Comparison of ENCODE assay signal across 15 cellular contexts in the genomic region with DNA sequence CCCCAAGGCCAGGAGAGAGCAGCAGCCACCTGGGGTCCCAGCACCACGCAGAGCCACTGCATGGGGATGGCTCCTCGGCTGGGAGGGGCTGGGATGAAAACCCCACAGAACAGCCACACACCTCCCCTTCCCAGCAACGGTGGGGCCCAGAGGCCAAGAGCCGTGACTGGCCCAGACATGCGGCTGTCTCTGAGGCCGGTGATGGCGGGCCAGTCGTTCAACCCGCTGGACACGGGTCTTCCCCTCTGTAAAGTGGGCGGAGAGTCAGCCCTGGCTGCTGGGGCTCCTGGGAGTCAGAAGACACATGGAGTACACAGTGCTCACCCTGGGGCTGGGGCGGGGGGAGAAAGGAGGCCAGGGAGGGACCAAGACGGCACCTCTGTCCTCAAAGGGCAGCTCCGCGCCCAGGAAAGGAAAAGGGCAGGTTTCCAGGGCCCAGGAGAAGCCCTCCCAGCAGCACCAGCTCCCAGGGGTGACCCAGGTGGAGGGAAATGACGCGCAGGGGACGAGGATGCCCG. TPM values are rescaled to one million over a fixed set of nuclear protein-coding genes. Genes with fewer than 3 reads are reported as not detected.
DNase-seq lines count a peak whose midpoint lies in the region; ATAC-seq, FAIRE-seq and TF ChIP-seq lines count a peak whose summit lies in the region.
"Had no signal": no experiment of that assay in that cellular context is flagged by ENCODE, and none has a peak within 500 bp of the region (broad histone marks: within the 10 kb centered on the region; RNA-seq: fewer than 3 reads in every experiment).

No MANE protein-coding gene starts in this region.

- H2BK20ac ChIP-seq in IMR-90 (ENCODE audit: low read depth, low read length): no peak overlapping the region

- no peak for TF ChIP-seq RAD21 in IMR-90 (IDR thresholded peaks at IDR 0.05; ENCODE audit: low read length)

- no peak overlapping the region for H2BK12ac ChIP-seq in neuronal stem cell (ENCODE audit: low read length)

- peaks cover 5% of the 10 kb centered on the region; the same call in 1 of the 2 replicates for H3K27me3 ChIP-seq in IMR-90 (ENCODE audit: control insufficient read depth, insufficient read depth, low read length)
- peaks cover 0 to 14% (median 6%) of the 10 kb centered on the region in 3 experiments for H3K27me3 ChIP-seq in neuronal stem cell (ENCODE audit: control insufficient read depth in 3 of 3, insufficient read depth in 3 of 3, low read depth in 1 of 3, low read length in 3 of 3)

- H3K4me2 ChIP-seq in IMR-90 (ENCODE audit: low read depth, low read length) (no peak overlapping the region), neuronal stem cell (ENCODE audit: insufficient read depth, low read length, poor library complexity, severe bottlenecking) (no peak overlapping the region)

- no peak for FAIRE-seq in GM12891 (lab: Jason Lieb, UNC)

- peak overlapping the region; percentile 42 for H2AK9ac ChIP-seq in IMR-90 (replicated peaks; ENCODE audit: low read depth, low read length, poor library complexity)

- H4K20me1 ChIP-seq in IMR-90 (ENCODE audit: insufficient read depth, low read length): no peaks in the 10 kb centered on the region

- intact Hi-C loops in activated naive CD4-positive, alpha-beta T cell treated with anti-CD3 and anti-CD28 coated beads for 36 hours (cut with micrococcal nuclease): no loop called here
- intact Hi-C loops in IMR-90 (cut with micrococcal nuclease): no loop called here
- intact Hi-C loops in activated B cell treated with CpG ODN at 0.5 μM for 24 hours (cut with micrococcal nuclease): no loop called here

- H3K9ac ChIP-seq in IMR-90 (ENCODE audit: low read depth, low read length) (no peak overlapping the region), neuronal stem cell (ENCODE audit: low read depth, low read length, poor library complexity) (no peak overlapping the region)

- peak overlapping the region; percentile 67 for H2AFZ ChIP-seq in IMR-90 (replicated peaks; ENCODE audit: low read length, poor library complexity)
- peak overlapping the region; percentile 20 for H2AFZ ChIP-seq in neuronal stem cell (ENCODE audit: low read length)

- H3K4me3 ChIP-seq in IMR-90 (ENCODE audit: insufficient read depth, low read depth, low read length): no peak overlapping the region
- no peak overlapping the region for H3K4me3 ChIP-seq in neuronal stem cell (ENCODE audit: low read length in 2 of 2)
- H3K4me3 ChIP-seq: left lung had no signal

- peak; percentile 9 for ATAC-seq in IMR-90 (ENCODE audit: low read depth)
- ATAC-seq in activated B cell treated with CpG ODN at 0.5 μM for 24 hours (ENCODE audit: low read depth): peak; percentile 12
- ATAC-seq: esophagus mucosa, HCT116, left lung had no signal

- H3K27me3 Mint-ChIP-seq in activated naive CD4-positive, alpha-beta T cell treated with anti-CD3 and anti-CD28 coated beads, Interleukin-2, amount 10 ng/mL, durations not matched to agents 7 days and 5 days: peaks cover 6% of the 10 kb centered on the region
- H3K27me3 Mint-ChIP-seq in activated naive CD4-positive, alpha-beta T cell treated with anti-CD3 and anti-CD28 coated beads for 36 hours (ENCODE audit: low read depth): peaks cover 4% of the 10 kb centered on the region
- H3K27me3 Mint-ChIP-seq in activated B cell treated with CpG ODN at 0.5 μM for 24 hours (peaks cover 3% of the 10 kb centered on the region), immature natural killer cell (ENCODE audit: low read depth in 3 of 3) (peaks cover 0 to 2% (median 1%) of the 10 kb centered on the region in 3 donors)
- H3K27me3 Mint-ChIP-seq: stimulated activated naive CD8-positive, alpha-beta T cell treated with anti-CD3 and anti-CD28 coated beads, Interleukin-15, Interleukin-2, amounts not matched to agents 100 ng/mL and 50 ng/mL, for 24 hours had no signal

- no peak overlapping the region for H4K5ac ChIP-seq in IMR-90 (ENCODE audit: low read depth, low read length)

- H3K18ac ChIP-seq in IMR-90 (ENCODE audit: low read depth, low read length) (no peak overlapping the region), neuronal stem cell (ENCODE audit: low read length) (peak overlapping the region; percentile 71)

- H3K9me3 ChIP-seq in IMR-90 (ENCODE audit: control insufficient read depth, insufficient read depth, low read length) (no peaks in the 10 kb centered on the region), neuronal stem cell (replicated peaks in 1 of 2; ENCODE audit: control insufficient read depth in 2 of 2, insufficient read depth in 1 of 2, low read depth in 1 of 2, low read length in 2 of 2) (peaks cover 0 to 14% of the 10 kb centered on the region in 2 donors)
- H3K9me3 ChIP-seq: left lung had no signal

- H3K36me3 Mint-ChIP-seq in activated naive CD4-positive, alpha-beta T cell treated with anti-CD3 and anti-CD28 coated beads, Interleukin-2, amount 10 ng/mL, durations not matched to agents 7 days and 5 days: no peaks in the 10 kb centered on the region
- no peaks in the 10 kb centered on the region for H3K36me3 Mint-ChIP-seq in activated naive CD4-positive, alpha-beta T cell treated with anti-CD3 and anti-CD28 coated beads for 36 hours (ENCODE audit: low read depth)
- H3K36me3 Mint-ChIP-seq in activated B cell treated with CpG ODN at 0.5 μM for 24 hours (ENCODE audit: low read depth): no peaks in the 10 kb centered on the region
- H3K36me3 Mint-ChIP-seq in immature natural killer cell: no peaks in the 10 kb centered on the region

- H3K9me1 ChIP-seq in IMR-90 (ENCODE audit: insufficient read depth, low read length): peaks cover 11% of the 10 kb centered on the region

- H3K4me1 ChIP-seq in IMR-90 (ENCODE audit: control insufficient read depth, insufficient read depth, low read length): no peaks in the 10 kb centered on the region
- peaks cover 5 to 8% of the 10 kb centered on the region in 2 donors for H3K4me1 ChIP-seq in neuronal stem cell (ENCODE audit: control insufficient read depth in 2 of 2, insufficient read depth in 1 of 2, low read depth in 1 of 2, low read length in 2 of 2)
- H3K4me1 ChIP-seq: left lung had no signal

- no peak overlapping the region for H3K4ac ChIP-seq in IMR-90 (ENCODE audit: low read depth, low read length)
- no peak overlapping the region for H3K4ac ChIP-seq in neuronal stem cell (ENCODE audit: low read length)

- TF ChIP-seq CTCF in IMR-90 (conservative IDR thresholded peaks at IDR 0.05; ENCODE audit: low read depth, low read length) (no peak), activated B cell treated with CpG ODN at 0.5 μM for 24 hours (IDR thresholded peaks at IDR 0.05) (no peak)

- no peak overlapping the region for H3K27ac Mint-ChIP-seq in activated naive CD4-positive, alpha-beta T cell treated with anti-CD3 and anti-CD28 coated beads, Interleukin-2, amount 10 ng/mL, durations not matched to agents 7 days and 5 days
- H3K27ac Mint-ChIP-seq in activated naive CD4-positive, alpha-beta T cell treated with anti-CD3 and anti-CD28 coated beads for 36 hours: no peak overlapping the region
- H3K27ac Mint-ChIP-seq in activated B cell treated with CpG ODN at 0.5 μM for 24 hours: no peak overlapping the region
- peak overlapping the region in 1 of 6 donors; percentile 42 for H3K27ac Mint-ChIP-seq in immature natural killer cell
- H3K27ac Mint-ChIP-seq: stimulated activated naive CD8-positive, alpha-beta T cell treated with anti-CD3 and anti-CD28 coated beads, Interleukin-15, Interleukin-2, amounts not matched to agents 100 ng/mL and 50 ng/mL, for 24 hours had no signal

- H4K91ac ChIP-seq in IMR-90 (ENCODE audit: insufficient read depth, low read depth, low read length) (no peak overlapping the region), neuronal stem cell (ENCODE audit: low read depth, low read length, poor library complexity) (peak overlapping the region; percentile 64)

- no peak overlapping the region for H4K8ac ChIP-seq in IMR-90 (ENCODE audit: low read depth in 2 of 2, low read length in 2 of 2)
- H4K8ac ChIP-seq in neuronal stem cell (ENCODE audit: low read depth, low read length): no peak overlapping the region

- H3K79me1 ChIP-seq in IMR-90 (ENCODE audit: low read depth in 1 of 2, low read length in 2 of 2) (no peaks in the 10 kb centered on the region), neuronal stem cell (ENCODE audit: low read depth, low read length) (no peaks in the 10 kb centered on the region)

- H3K4me3 Mint-ChIP-seq in activated naive CD4-positive, alpha-beta T cell treated with anti-CD3 and anti-CD28 coated beads, Interleukin-2, amount 10 ng/mL, durations not matched to agents 7 days and 5 days: no peak overlapping the region
- H3K4me3 Mint-ChIP-seq in activated naive CD4-positive, alpha-beta T cell treated with anti-CD3 and anti-CD28 coated beads for 36 hours: no peak overlapping the region
- H3K4me3 Mint-ChIP-seq in activated B cell treated with CpG ODN at 0.5 μM for 24 hours (peak overlapping the region; percentile 42), immature natural killer cell (no peak overlapping the region)
- H3K4me3 Mint-ChIP-seq: stimulated activated naive CD8-positive, alpha-beta T cell treated with anti-CD3 and anti-CD28 coated beads, Interleukin-15, Interleukin-2, amounts not matched to agents 100 ng/mL and 50 ng/mL, for 24 hours had no signal

- peak; percentile 34 for DNase-seq in activated naive CD4-positive, alpha-beta T cell treated with anti-CD3 and anti-CD28 coated beads, Interleukin-2, amount 10 ng/mL, durations not matched to agents 7 days and 5 days
- no peak for DNase-seq in activated naive CD4-positive, alpha-beta T cell treated with anti-CD3 and anti-CD28 coated beads for 36 hours
- DNase-seq in IMR-90 (no peak), activated B cell treated with CpG ODN at 0.5 μM for 24 hours (no peak), neuronal stem cell (ENCODE audit: low spot score) (no peak), epidermal melanocyte (ENCODE audit: insufficient read length, low spot score) (no peak), immature natural killer cell (no peak), GM12891 (ENCODE audit: insufficient read length, low spot score) (no peak)
- DNase-seq: AML-193, NCI-H446 had no signal

- TF ChIP-seq POLR2A in IMR-90 (IDR thresholded peaks at IDR 0.05; ENCODE audit: low read depth, low read length) (no peak), GM12891 (IDR thresholded peaks at IDR 0.05; ENCODE audit: low read depth, low read length) (no peak)

- no peaks in the 10 kb centered on the region for H3K4me1 Mint-ChIP-seq in activated naive CD4-positive, alpha-beta T cell treated with anti-CD3 and anti-CD28 coated beads, Interleukin-2, amount 10 ng/mL, durations not matched to agents 7 days and 5 days
- no peaks in the 10 kb centered on the region for H3K4me1 Mint-ChIP-seq in activated naive CD4-positive, alpha-beta T cell treated with anti-CD3 and anti-CD28 coated beads for 36 hours (ENCODE audit: low read depth)
- H3K4me1 Mint-ChIP-seq in activated B cell treated with CpG ODN at 0.5 μM for 24 hours (peaks cover 7% of the 10 kb centered on the region), immature natural killer cell (peaks cover 0 to 4% of the 10 kb centered on the region in 2 donors)

- in situ Hi-C loops in IMR-90 (cut with MboI; ENCODE audit: low sequenced_read_pairs): no loop called here

- no peak overlapping the region for H3K23ac ChIP-seq in IMR-90 (ENCODE audit: low read depth, low read length)
- H3K23ac ChIP-seq in neuronal stem cell (ENCODE audit: low read depth, low read length, poor library complexity): peak overlapping the region; percentile 37

- CTCF ChIA-PET in activated naive CD4-positive, alpha-beta T cell treated with anti-CD3 and anti-CD28 coated beads, Interleukin-2, amount 10 ng/mL, durations not matched to agents 7 days and 5 days (lab: Charles Lee): no interaction called here
- CTCF ChIA-PET in activated naive CD4-positive, alpha-beta T cell treated with anti-CD3 and anti-CD28 coated beads for 36 hours (lab: Charles Lee): no interaction called here
- CTCF ChIA-PET in IMR-90 (lab: Yijun Ruan, JAX): no interaction called here
- CTCF ChIA-PET in activated B cell treated with CpG ODN at 0.5 μM for 24 hours (lab: Charles Lee): no interaction called here

- H2BK5ac ChIP-seq in IMR-90 (ENCODE audit: low read depth, low read length, poor library complexity, severe bottlenecking) (peak overlapping the region; percentile 79), neuronal stem cell (ENCODE audit: low read length) (peak overlapping the region; percentile 88)

- WGBS in IMR-90 (ENCODE audit: extremely low coverage in 2 of 2, insufficient read length in 1 of 2), 2 experiments: 23% methylated on average over 4 of the region's 19 CpGs; no CpG with 5 or more reads in 1 of the 2 experiments
- no CpG with 5 or more reads among the region's 19 CpGs for WGBS in neuronal stem cell (ENCODE audit: extremely low coverage in 2 of 2, insufficient read length in 2 of 2, insufficient replicate concordance in 1 of 2), 2 donors

- H2BK120ac ChIP-seq in IMR-90 (ENCODE audit: low read depth, low read length) (no peak overlapping the region), neuronal stem cell (ENCODE audit: low read depth, low read length) (no peak overlapping the region)

- H3K27ac ChIP-seq in IMR-90 (ENCODE audit: insufficient read depth, low read length): no peak overlapping the region
- H3K27ac ChIP-seq in neuronal stem cell (replicated peaks; ENCODE audit: low read length): no peak overlapping the region
- H3K27ac ChIP-seq: left lung had no signal

- POLR2A ChIA-PET in IMR-90 (lab: Charles Lee; ENCODE audit: unreplicated experiment) (no interaction called here), activated B cell treated with CpG ODN at 0.5 μM for 24 hours (lab: Charles Lee) (no interaction called here)

- no peak overlapping the region for H3K56ac ChIP-seq in IMR-90 (ENCODE audit: extremely low read depth, insufficient read depth, low read length)

- H3K9me3 Mint-ChIP-seq in activated naive CD4-positive, alpha-beta T cell treated with anti-CD3 and anti-CD28 coated beads, Interleukin-2, amount 10 ng/mL, durations not matched to agents 7 days and 5 days: no peaks in the 10 kb centered on the region
- no peaks in the 10 kb centered on the region for H3K9me3 Mint-ChIP-seq in activated naive CD4-positive, alpha-beta T cell treated with anti-CD3 and anti-CD28 coated beads for 36 hours
- H3K9me3 Mint-ChIP-seq in activated B cell treated with CpG ODN at 0.5 μM for 24 hours: no peaks in the 10 kb centered on the region
- no peaks in the 10 kb centered on the region for H3K9me3 Mint-ChIP-seq in immature natural killer cell
- H3K9me3 Mint-ChIP-seq: stimulated activated naive CD8-positive, alpha-beta T cell treated with anti-CD3 and anti-CD28 coated beads, Interleukin-15, Interleukin-2, amounts not matched to agents 100 ng/mL and 50 ng/mL, for 24 hours had no signal

- H2BK15ac ChIP-seq in IMR-90 (ENCODE audit: low read depth, low read length): no peak overlapping the region
- H2BK15ac ChIP-seq in neuronal stem cell (ENCODE audit: low read length): peak overlapping the region; percentile 90

- dilution Hi-C loops in IMR-90 (cut with HindIII; ENCODE audit: low sequenced_read_pairs, unreplicated experiment): no loop called here

- H3K36me3 ChIP-seq in IMR-90 (ENCODE audit: control insufficient read depth, insufficient read depth, low read length) (no peaks in the 10 kb centered on the region), neuronal stem cell (replicated peaks in 1 of 2; ENCODE audit: control insufficient read depth in 2 of 2, insufficient read depth in 2 of 2, low read length in 2 of 2) (peaks cover 0 to 4% of the 10 kb centered on the region in 2 donors)
- H3K36me3 ChIP-seq: left lung had no signal

- BruUV-seq in IMR-90 (replicated peaks; lab: Mats Ljungman, UMichigan): no TSS peak

- H2AK5ac ChIP-seq in IMR-90 (ENCODE audit: low read depth, low read length) (no peak overlapping the region; the same call in 1 of the 2 replicates), neuronal stem cell (ENCODE audit: low read depth, low read length) (peak overlapping the region; percentile 83)

- H3K14ac ChIP-seq in IMR-90 (replicated peaks; ENCODE audit: low read depth, low read length) (no peak overlapping the region), neuronal stem cell (ENCODE audit: low read length) (peak overlapping the region; percentile 65)

RNA-seq across cellular contexts. Expression of a gene that starts 2.9 kb away (rescaled TPM):
- total RNA-seq in activated naive CD4-positive, alpha-beta T cell treated with anti-CD3 and anti-CD28 coated beads for 36 hours: not detected
- not detected in 2 replicates for total RNA-seq in IMR-90 (2012; rRNA removed)
- not detected in 2 replicates for polyA plus RNA-seq in IMR-90 (2012; rRNA removed)
- not detected in 2 replicates for polyA plus RNA-seq in IMR-90 (2012; cell fraction: cytosol; rRNA removed)
- not detected in 2 replicates for polyA plus RNA-seq in IMR-90 (2012; cell fraction: nucleus; rRNA removed; ENCODE audit: low replicate concordance)
- total RNA-seq in activated B cell treated with CpG ODN at 0.5 μM for 24 hours: 0.51 and 0.69 TPM in 2 replicates
- polyA plus RNA-seq in neuronal stem cell (2013, experiment 1 of 2): 0.08 TPM
- 0.08 TPM for polyA plus RNA-seq in neuronal stem cell (2013, experiment 2 of 2)
- polyA plus RNA-seq in immature natural killer cell: not detected
- polyA plus RNA-seq in GM12891 (2012; ENCODE audit: low read depth, missing spikeins): 0.03 TPM
- total RNA-seq: esophagus mucosa had no signal
- polyA plus RNA-seq: neural cell had no signal

RNA-seq across cellular contexts. Expression of a gene that starts 20.6 kb away (rescaled TPM):
- total RNA-seq in activated naive CD4-positive, alpha-beta T cell treated with anti-CD3 and anti-CD28 coated beads for 36 hours: 1 to 10 TPM; 9.0 TPM
- total RNA-seq in IMR-90 (2012; rRNA removed): 28.7 and 29.7 TPM in 2 replicates
- 71.2 and 91.4 TPM in 2 replicates for polyA plus RNA-seq in IMR-90 (2012; rRNA removed)
- 45.5 and 87.8 TPM in 2 replicates for polyA plus RNA-seq in IMR-90 (2012; cell fraction: cytosol; rRNA removed)
- 297 and 693 TPM in 2 replicates for polyA plus RNA-seq in IMR-90 (2012; cell fraction: nucleus; rRNA removed; ENCODE audit: low replicate concordance)
- 1.9 and 2.6 TPM in 2 replicates for total RNA-seq in activated B cell treated with CpG ODN at 0.5 μM for 24 hours
- 37.4 TPM for polyA plus RNA-seq in neuronal stem cell (2013, experiment 1 of 2)
- 37.2 TPM for polyA plus RNA-seq in neuronal stem cell (2013, experiment 2 of 2)
- 1 to 10 TPM in 1 of 3 donors, under 1 TPM in 1, not detected in 1; 0.43 to 1.3 TPM for polyA plus RNA-seq in immature natural killer cell
- 0.04 TPM for polyA plus RNA-seq in GM12891 (2012; ENCODE audit: low read depth, missing spikeins)

RNA-seq across cellular contexts. Expression of a gene that starts 56.8 kb away (rescaled TPM):
- total RNA-seq in activated naive CD4-positive, alpha-beta T cell treated with anti-CD3 and anti-CD28 coated beads for 36 hours: 10 to 100 TPM in 1 of 2 experiments, 1 to 10 TPM in 1; 9.9 to 12.0 TPM
- total RNA-seq in IMR-90 (2012; rRNA removed) (2.0 and 6.1 TPM in 2 replicates), activated B cell treated with CpG ODN at 0.5 μM for 24 hours (27.1 and 28.9 TPM in 2 replicates)
- polyA plus RNA-seq in IMR-90 (2012; rRNA removed) (11.4 and 20.3 TPM in 2 replicates), immature natural killer cell (10 to 100 TPM; 58.4 to 77.4 (median 61.8) TPM)
- polyA plus RNA-seq in IMR-90 (2012; cell fraction: cytosol; rRNA removed): 19.7 and 40.1 TPM in 2 replicates
- polyA plus RNA-seq in IMR-90 (2012; cell fraction: nucleus; rRNA removed; ENCODE audit: low replicate concordance): 8.7 and 31.6 TPM in 2 replicates
- polyA plus RNA-seq in neuronal stem cell (2013, experiment 1 of 2): 6.7 TPM
- 6.9 TPM for polyA plus RNA-seq in neuronal stem cell (2013, experiment 2 of 2)
- polyA plus RNA-seq in GM12891 (2012; ENCODE audit: low read depth, missing spikeins): 12.1 TPM
